In the genomic region with DNA sequence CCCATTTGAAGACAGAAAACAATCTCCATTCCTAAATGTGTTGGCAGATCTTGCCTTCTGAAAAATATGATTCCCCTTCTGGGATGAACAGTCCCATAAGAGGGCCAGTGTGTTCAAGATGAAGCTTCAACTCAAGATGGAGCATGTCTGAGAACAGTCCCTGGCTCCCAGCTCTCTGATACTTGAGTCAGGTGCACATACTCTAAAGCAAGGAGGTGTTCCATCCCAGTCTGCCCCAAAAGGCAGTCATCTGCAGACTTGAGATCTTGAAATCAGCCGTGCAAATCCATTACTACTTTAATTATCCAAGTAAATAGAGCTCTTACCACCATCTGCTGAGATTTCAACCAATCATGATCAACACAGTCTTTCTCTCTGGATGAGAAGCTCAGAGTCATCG, we compare ENCODE assay signal across 20 cellular contexts. TPM values are rescaled to one million over a fixed set of nuclear protein-coding genes. Genes with fewer than 3 reads are reported as not detected.
"Had no signal": no experiment of that assay in that cellular context is flagged by ENCODE, and none has a peak within 500 bp of the region (broad histone marks: within the 10 kb centered on the region; RNA-seq: fewer than 3 reads in every experiment).

No MANE protein-coding gene starts in this region.

- DNase-seq: activated CD4-positive, alpha-beta T cell treated with anti-CD3 and anti-CD28 coated beads for 48 hours; activated CD4-positive, alpha-beta T cell treated with anti-CD3 and anti-CD28 coated beads, Interleukin-2, amount 50 U/mL, for 4 hours; activated CD4-positive, CD25-positive, alpha-beta regulatory T cell treated with anti-CD3 and anti-CD28 coated beads, Interleukin-2, amount 50 U/mL, for 72 hours; activated CD8-positive, alpha-beta memory T cell treated with anti-CD3 and anti-CD28 coated beads, Interleukin-2, amount 50 U/mL, for 48 hours; activated CD8-positive, alpha-beta T cell treated with anti-CD3 and anti-CD28 coated beads, Interleukin-2, amount 10 ng/mL, durations not matched to agents 7 days and 5 days; activated naive CD4-positive, alpha-beta T cell; activated naive CD8-positive, alpha-beta T cell treated with anti-CD3 and anti-CD28 coated beads, Interleukin-2, amount 50 U/mL, for 24 hours; activated T-cell treated with anti-CD3 and anti-CD28 coated beads, Interleukin-2, amount 50 U/mL, for 1 hour; amniotic stem cell; body of pancreas; central memory CD4-positive, alpha-beta T cell; KBM-7; NCI-H1048; NCI-H2029; NCI-H2107; NCI-H2227 treated with DMSO at 0.1 percent for 48 hours; NCI-H774; SHP77 had no signal

- ATAC-seq: activated CD8-positive, alpha-beta T cell treated with anti-CD3 and anti-CD28 coated beads, Interleukin-2, amount 10 ng/mL, durations not matched to agents 7 days and 5 days; activated naive CD8-positive, alpha-beta T cell treated with anti-CD3 and anti-CD28 coated beads, Interleukin-2, amount 50 U/mL, for 24 hours; body of pancreas; SK-N-SH treated with all-trans-retinoic acid at 6 μM for 48 hours; WTC11 had no signal

RNA-seq across cellular contexts. Expression of a gene that starts 22.3 kb away (rescaled TPM):
- total RNA-seq: activated CD8-positive, alpha-beta T cell treated with anti-CD3 and anti-CD28 coated beads, Interleukin-2, amount 10 ng/mL, durations not matched to agents 7 days and 5 days had no signal
